ENCODE assay signal across 1 cellular context in the genomic region with DNA sequence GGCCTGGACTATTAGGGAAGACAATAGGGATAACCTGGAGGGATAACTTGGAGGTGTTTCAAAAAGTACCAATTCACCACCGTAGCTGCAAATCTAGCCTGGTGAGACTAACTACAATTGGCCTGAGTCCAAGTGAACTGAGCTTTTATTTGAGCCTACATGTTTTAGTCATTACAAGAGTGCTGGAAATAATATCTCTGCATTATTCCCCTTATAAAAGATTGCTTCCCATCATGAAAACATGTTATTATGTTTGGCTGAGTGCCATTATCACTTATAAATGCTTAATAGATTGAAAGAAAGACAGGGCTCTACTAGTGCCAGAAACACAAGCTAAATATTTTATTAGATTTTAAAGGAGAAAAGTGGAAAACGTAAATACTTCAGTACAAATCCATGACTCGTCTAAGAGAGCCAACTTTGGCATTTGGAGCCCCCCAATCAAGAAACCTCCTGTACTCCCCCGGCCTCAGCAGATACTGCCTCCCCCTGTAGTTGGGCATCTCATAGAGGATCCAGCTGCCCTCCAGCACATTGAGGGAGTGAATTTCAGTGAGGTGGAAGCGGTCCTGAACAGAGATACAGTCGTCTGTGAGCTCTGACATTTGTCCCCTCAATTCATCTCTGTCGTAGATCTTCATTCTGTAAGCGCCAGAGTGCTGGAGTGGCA.
TF ChIP-seq lines count a peak whose summit lies in the region.

No MANE protein-coding gene starts in this region.

TF ChIP-seq in H1, 55 proteins besides CTCF, POLR2A, EP300 and RAD21:
- TF ChIP-seq CBX5 (IDR thresholded peaks at IDR 0.05; ENCODE audit: low read depth, low read length) (no peak), JUND (IDR thresholded peaks at IDR 0.05; ENCODE audit: low read length) (no peak), CREB1 (IDR thresholded peaks at IDR 0.05) (no peak)
